12 cellular contexts compared by ENCODE assay signal in the genomic region with DNA sequence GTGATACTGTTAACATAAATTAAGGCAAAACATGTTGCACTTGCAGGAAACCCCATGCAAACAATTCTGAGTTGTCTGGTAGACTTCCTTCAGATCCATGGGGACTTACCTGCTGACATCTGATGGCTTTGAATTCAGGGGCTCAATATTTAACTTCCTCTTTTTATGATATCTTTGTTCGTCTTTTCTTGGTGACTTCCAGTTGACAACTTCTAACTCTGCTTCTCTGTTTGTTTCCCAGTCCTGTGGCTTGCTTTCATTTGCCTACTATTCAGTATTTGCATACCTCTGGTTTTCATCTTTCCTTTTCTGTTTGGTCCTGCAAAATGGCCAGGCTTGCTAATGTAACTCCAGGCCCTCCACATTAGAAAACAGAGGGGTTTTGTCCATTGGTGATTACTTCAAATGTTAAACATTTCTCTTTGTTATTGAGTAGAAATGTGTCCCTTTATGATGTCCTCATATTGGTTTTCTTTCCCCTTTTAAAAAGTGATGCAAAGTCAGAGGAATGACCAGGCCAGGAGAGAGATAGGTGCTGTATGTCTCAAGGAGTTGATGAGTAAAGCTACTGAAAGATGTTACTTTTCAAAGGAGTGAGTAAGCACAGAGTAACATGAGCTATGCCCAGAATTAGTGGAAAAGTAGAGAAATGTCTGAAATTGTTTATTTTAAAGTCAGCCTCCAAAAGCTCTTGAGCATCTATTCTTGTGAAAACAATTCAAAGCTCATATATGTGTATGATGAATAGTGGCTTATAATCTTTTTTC.
DNase-seq lines count a peak whose midpoint lies in the region; ATAC-seq and TF ChIP-seq lines count a peak whose summit lies in the region.
"Had no signal": no experiment of that assay in that cellular context is flagged by ENCODE, and none has a peak within 500 bp of the region (broad histone marks: within the 10 kb centered on the region; RNA-seq: fewer than 3 reads in every experiment).

No MANE protein-coding gene starts in this region.

- no CpG with 5 or more reads among the region's 1 CpG for WGBS in neuronal stem cell (ENCODE audit: extremely low coverage in 2 of 2, insufficient read length in 2 of 2, insufficient replicate concordance in 1 of 2), 2 donors

- no peak overlapping the region for H3K14ac ChIP-seq in neuronal stem cell (ENCODE audit: low read length)

- no peak overlapping the region for H2BK15ac ChIP-seq in neuronal stem cell (ENCODE audit: low read length)

- H2AK5ac ChIP-seq in neuronal stem cell (ENCODE audit: low read depth, low read length): no peak overlapping the region

- no peak for TF ChIP-seq CTCF in OCI-LY3 (IDR thresholded peaks at IDR 0.05; ENCODE audit: low read depth, low read length)

- H3K27me3 ChIP-seq in OCI-LY3 (ENCODE audit: low read depth, low read length): no peaks in the 10 kb centered on the region
- no peaks in the 10 kb centered on the region for H3K27me3 ChIP-seq in neuronal stem cell (ENCODE audit: control insufficient read depth in 3 of 3, insufficient read depth in 3 of 3, low read depth in 1 of 3, low read length in 3 of 3)

- no peaks in the 10 kb centered on the region for H3K79me1 ChIP-seq in neuronal stem cell (ENCODE audit: low read depth, low read length)

- no peak overlapping the region for H2AFZ ChIP-seq in OCI-LY3 (ENCODE audit: low read depth, low read length)
- H2AFZ ChIP-seq in neuronal stem cell (ENCODE audit: low read length): no peak overlapping the region

- no peaks in the 10 kb centered on the region for H3K79me2 ChIP-seq in OCI-LY3 (ENCODE audit: low read length)

- H3K18ac ChIP-seq in neuronal stem cell (ENCODE audit: low read length): no peak overlapping the region

- ATAC-seq in GM21423 (IDR thresholded peaks at IDR 0.05; ENCODE audit: unreplicated experiment) (peak; percentile 60), left ventricle myocardium superior (no peak)
- ATAC-seq: naive thymus-derived CD8-positive, alpha-beta T cell had no signal

- no peak overlapping the region for H3K9ac ChIP-seq in OCI-LY3 (ENCODE audit: low read length)
- H3K9ac ChIP-seq in neuronal stem cell (ENCODE audit: low read depth, low read length, poor library complexity): no peak overlapping the region

- intact Hi-C loops in left ventricle myocardium superior (cut with micrococcal nuclease): no loop called here

- DNase-seq in AG20443 (ENCODE audit: low spot score) (peak; percentile 46), fibroblast of peridontal ligament (ENCODE audit: extremely low read depth) (peak; percentile 74), left ventricle myocardium superior (no peak), neuronal stem cell (ENCODE audit: low spot score) (no peak), DMS53 (lab: John Stamatoyannopoulos, UW) (no peak)
- DNase-seq in activated T-cell treated with anti-CD3 and anti-CD28 coated beads, Interleukin-2, amount 50 U/mL, for 1 hour: no peak
- DNase-seq: activated T-cell treated with anti-CD3 and anti-CD28 coated beads, Interleukin-2, amount 50 U/mL, for 24 hours; naive thymus-derived CD8-positive, alpha-beta T cell; NCI-H446 treated with DMSO at 0.1 percent for 48 hours had no signal

- no peaks in the 10 kb centered on the region for H3K9me3 ChIP-seq in OCI-LY3 (ENCODE audit: insufficient read depth, low read length)
- H3K9me3 ChIP-seq in neuronal stem cell (replicated peaks in 1 of 2; ENCODE audit: control insufficient read depth in 2 of 2, insufficient read depth in 1 of 2, low read depth in 1 of 2, low read length in 2 of 2): peaks cover 0 to 9% of the 10 kb centered on the region in 2 donors
- H3K9me3 ChIP-seq: HAP-1 had no signal

- no peak overlapping the region for H4K91ac ChIP-seq in neuronal stem cell (ENCODE audit: low read depth, low read length, poor library complexity)

- H2BK5ac ChIP-seq in neuronal stem cell (ENCODE audit: low read length): no peak overlapping the region

- H3K4me1 ChIP-seq in OCI-LY3 (ENCODE audit: low read length) (peaks cover 15% of the 10 kb centered on the region), neuronal stem cell (ENCODE audit: control insufficient read depth in 2 of 2, insufficient read depth in 1 of 2, low read depth in 1 of 2, low read length in 2 of 2) (no peaks in the 10 kb centered on the region)
- H3K4me1 ChIP-seq: HAP-1 had no signal

- peak overlapping the region; percentile 24 for H3K27ac ChIP-seq in OCI-LY3 (ENCODE audit: low read length)
- no peak overlapping the region for H3K27ac ChIP-seq in neuronal stem cell (replicated peaks; ENCODE audit: low read length)

- H3K4me3 ChIP-seq in OCI-LY3 (ENCODE audit: low read length) (no peak overlapping the region), neuronal stem cell (ENCODE audit: low read length in 2 of 2) (no peak overlapping the region)
- H3K4me3 ChIP-seq: HAP-1 had no signal

- no peak overlapping the region for H2BK120ac ChIP-seq in neuronal stem cell (ENCODE audit: low read depth, low read length)

- H3K36me3 ChIP-seq in OCI-LY3 (replicated peaks; ENCODE audit: low read depth, low read length): peaks cover 5% of the 10 kb centered on the region
- peaks cover 0 to 18% of the 10 kb centered on the region in 2 donors for H3K36me3 ChIP-seq in neuronal stem cell (replicated peaks in 1 of 2; ENCODE audit: control insufficient read depth in 2 of 2, insufficient read depth in 2 of 2, low read length in 2 of 2)
- H3K36me3 ChIP-seq: HAP-1 had no signal

- peak overlapping the region; percentile 21 for H3K4me2 ChIP-seq in OCI-LY3 (ENCODE audit: low read length)
- no peak overlapping the region for H3K4me2 ChIP-seq in neuronal stem cell (ENCODE audit: insufficient read depth, low read length, poor library complexity, severe bottlenecking)

- H4K20me1 ChIP-seq in OCI-LY3 (ENCODE audit: insufficient read depth, low read length): no peaks in the 10 kb centered on the region

- no peak overlapping the region for H3K4ac ChIP-seq in neuronal stem cell (ENCODE audit: low read length)

- H2BK12ac ChIP-seq in neuronal stem cell (ENCODE audit: low read length): no peak overlapping the region

- no peak overlapping the region for H4K8ac ChIP-seq in neuronal stem cell (ENCODE audit: low read depth, low read length)

- no peak overlapping the region for H3K23ac ChIP-seq in neuronal stem cell (ENCODE audit: low read depth, low read length, poor library complexity)

Comparison
In these comparisons a context has a peak if more than half of its experiments do, and no peak if none do; other contexts are left out.
1. DNase-seq: peak in AG20443 (single experiment) and fibroblast of peridontal ligament (single experiment); none in left ventricle myocardium superior (single experiment), neuronal stem cell (single experiment), DMS53 (single experiment) and activated T-cell treated with anti-CD3 and anti-CD28 coated beads, Interleukin-2, amount 50 U/mL, for 1 hour (single experiment).